Comparison of ENCODE assay signal across 1 cellular context in genomic region chr7:155590215-155591023, GRCh38.
TF ChIP-seq lines count a peak whose summit lies in the region.

No MANE protein-coding gene starts in this region.

TF ChIP-seq in K562, 482 proteins besides CTCF, POLR2A, EP300 and RAD21 (continued from another document):
- TF ChIP-seq ZNF395 (CRISPR knock-in tag; IDR thresholded peaks at IDR 0.05) (no peak), ETV1 (tag; conservative IDR thresholded peaks at IDR 0.05; ENCODE audit: low read depth) (peak; percentile 62), CEBPG (CRISPR knock-in tag; IDR thresholded peaks at IDR 0.05) (no peak), CEBPG (tag; conservative IDR thresholded peaks at IDR 0.05 in 1 of 2, IDR thresholded peaks at IDR 0.05 in 1 of 2) (no peak), ZFP36 (IDR thresholded peaks at IDR 0.05; ENCODE audit: low read depth, low read length, partially characterized antibody) (no peak), KDM5B (IDR thresholded peaks at IDR 0.05; ENCODE audit: insufficient replicate concordance, low read depth, low read length) (no peak), ZNF780A (CRISPR knock-in tag; IDR thresholded peaks at IDR 0.05) (no peak), BMI1 (IDR thresholded peaks at IDR 0.05; ENCODE audit: low read length) (0 out of 2 replicates have a peak, but pooled peaks have one; percentile 50), CUX1 (CRISPR knock-in tag; IDR thresholded peaks at IDR 0.05) (no peak), MECOM (CRISPR knock-in tag; IDR thresholded peaks at IDR 0.05) (no peak), ZNF511 (CRISPR knock-in tag; IDR thresholded peaks at IDR 0.05) (0 out of 2 replicates have a peak, but pooled peaks have one; percentile 9), NELFE (IDR thresholded peaks at IDR 0.05; ENCODE audit: insufficient read depth, insufficient read length) (no peak), MBD1 (CRISPR knock-in tag; IDR thresholded peaks at IDR 0.05) (no peak), POLR2H (tag; IDR thresholded peaks at IDR 0.05; ENCODE audit: low read depth) (no peak), ZFP1 (CRISPR knock-in tag; IDR thresholded peaks at IDR 0.05) (no peak), ZNF778 (CRISPR knock-in tag; IDR thresholded peaks at IDR 0.05) (no peak), ZNF444 (CRISPR knock-in tag; IDR thresholded peaks at IDR 0.05) (no peak), NONO (IDR thresholded peaks at IDR 0.05; ENCODE audit: low read depth in 2 of 2, low read length in 1 of 2) (no peak), POU5F1 (IDR thresholded peaks at IDR 0.05; ENCODE audit: borderline replicate concordance, low read depth, low read length, partially characterized antibody) (no peak), CREB1 (IDR thresholded peaks at IDR 0.05) (no peak), CREB1 (CRISPR knock-in tag; IDR thresholded peaks at IDR 0.05) (no peak), ZNF75A (CRISPR knock-in tag; IDR thresholded peaks at IDR 0.05) (no peak), ELF2 (CRISPR knock-in tag; IDR thresholded peaks at IDR 0.05) (no peak), FOXK2 (conservative IDR thresholded peaks at IDR 0.05 in 1 of 2, IDR thresholded peaks at IDR 0.05 in 1 of 2; ENCODE audit: low read depth in 2 of 2) (0 out of 4 replicates have a peak, but pooled peaks of 1 of the 2 experiments have one; percentile 36), ZNF77 (CRISPR knock-in tag; IDR thresholded peaks at IDR 0.05) (no peak), STAT6 (CRISPR knock-in tag; IDR thresholded peaks at IDR 0.05) (0 out of 2 replicates have a peak, but pooled peaks have one; percentile 41), FOS (IDR thresholded peaks at IDR 0.05; ENCODE audit: extremely low read depth, insufficient read length) (no peak), SMAD1 (IDR thresholded peaks at IDR 0.05; ENCODE audit: low read depth, low read length, partially characterized antibody) (no peak), RFX5 (IDR thresholded peaks at IDR 0.05; ENCODE audit: low read depth, low read length) (no peak), ZNF644 (tag; IDR thresholded peaks at IDR 0.05; ENCODE audit: low read depth) (no peak), ZKSCAN8 (CRISPR knock-in tag; IDR thresholded peaks at IDR 0.05) (no peak), RB1 (IDR thresholded peaks at IDR 0.05; ENCODE audit: low read depth) (no peak), RCOR1 (IDR thresholded peaks at IDR 0.05; ENCODE audit: borderline replicate concordance in 1 of 2, low read depth in 2 of 2, low read length in 2 of 2) (no peak), TCFL5 (CRISPR knock-in tag; conservative IDR thresholded peaks at IDR 0.05) (no peak), TRIM28 (IDR thresholded peaks at IDR 0.05) (no peak), ZNF507 (tag; conservative IDR thresholded peaks at IDR 0.05) (no peak), ZNF668 (CRISPR knock-in tag; IDR thresholded peaks at IDR 0.05) (no peak), TARDBP (IDR thresholded peaks at IDR 0.05) (no peak), LCOR (CRISPR knock-in tag; IDR thresholded peaks at IDR 0.05) (0 out of 2 replicates have a peak, but pooled peaks have one; percentile 33), KHSRP (IDR thresholded peaks at IDR 0.05) (no peak)
